28 cellular contexts compared by ENCODE assay signal in genomic region chr18:10403675-10404074, GRCh38. TPM values are rescaled to one million over a fixed set of nuclear protein-coding genes. Genes with fewer than 3 reads are reported as not detected.
DNase-seq lines count a peak whose midpoint lies in the region; ATAC-seq, FAIRE-seq and TF ChIP-seq lines count a peak whose summit lies in the region.
"Had no signal": no experiment of that assay in that cellular context is flagged by ENCODE, and none has a peak within 500 bp of the region (broad histone marks: within the 10 kb centered on the region; RNA-seq: fewer than 3 reads in every experiment).

No MANE protein-coding gene starts in this region.

- no peaks in the 10 kb centered on the region for H3K9me3 ChIP-seq in left lung
- H3K9me3 ChIP-seq: BLaER1 treated with 17β-estradiol and CSF1 and Interleukin-3, amounts not matched to agents 10 nM and 100 nM had no signal

- no peaks in the 10 kb centered on the region for H3K9me3 Mint-ChIP-seq in GM23338
- H3K9me3 Mint-ChIP-seq: H9; stimulated activated naive CD8-positive, alpha-beta T cell treated with anti-CD3 and anti-CD28 coated beads, Interleukin-15, amount 100 ng/mL, for 72 hours; type B pancreatic cell had no signal

- TF ChIP-seq CTCF in GM23338 (conservative IDR thresholded peaks at IDR 0.05; ENCODE audit: low read depth in 2 of 2): no peak
- TF ChIP-seq CTCF in left lung (IDR thresholded peaks at IDR 0.05): no peak

- TF ChIP-seq POLR2A in H54 (IDR thresholded peaks at IDR 0.05; ENCODE audit: low read depth, low read length): no peak

- peaks cover 14% of the 10 kb centered on the region for H3K27me3 Mint-ChIP-seq in GM23338 (ENCODE audit: insufficient read depth, low read depth, poor library complexity)
- H3K27me3 Mint-ChIP-seq: type B pancreatic cell had no signal

- H3K9me2 ChIP-seq in GM23338 (ENCODE audit: insufficient read depth): no peaks in the 10 kb centered on the region

- no peaks in the 10 kb centered on the region for H3K36me3 ChIP-seq in GM23338 (ENCODE audit: insufficient read depth)
- H3K36me3 ChIP-seq in left lung: no peaks in the 10 kb centered on the region
- H3K36me3 ChIP-seq: BLaER1 treated with 17β-estradiol and CSF1 and Interleukin-3, amounts not matched to agents 10 nM and 100 nM had no signal

- H3K4me1 ChIP-seq in GM23338 (ENCODE audit: insufficient read depth) (peaks cover 4% of the 10 kb centered on the region), left lung (peaks cover 3 to 20% of the 10 kb centered on the region in 2 donors)

- FAIRE-seq in H54 (lab: Jason Lieb, UNC): no peak
- FAIRE-seq: astrocyte, D721Med, endometrium had no signal

- no peaks in the 10 kb centered on the region for H3K36me3 Mint-ChIP-seq in GM23338 (ENCODE audit: low read depth)
- H3K36me3 Mint-ChIP-seq: type B pancreatic cell had no signal

- peaks cover 41% of the 10 kb centered on the region for H3K4me1 Mint-ChIP-seq in GM23338
- H3K4me1 Mint-ChIP-seq: activated CD4-positive, alpha-beta T cell treated with anti-CD3 and anti-CD28 coated beads for 36 hours; stimulated activated naive CD8-positive, alpha-beta T cell treated with anti-CD3 and anti-CD28 coated beads, Interleukin-15, amount 100 ng/mL, for 72 hours had no signal

- intact Hi-C loops in left lung (cut with DNase I): no loop called here

- ATAC-seq in GM23338 (no peak), left lung (peak; percentile 22), HG03439 (IDR thresholded peaks at IDR 0.05; ENCODE audit: unreplicated experiment) (no peak), GM19324 (IDR thresholded peaks at IDR 0.05; ENCODE audit: low FRiP score, unreplicated experiment) (no peak), GM18861 (IDR thresholded peaks at IDR 0.05; ENCODE audit: unreplicated experiment) (no peak)
- ATAC-seq: activated CD4-positive, alpha-beta T cell treated with anti-CD3 and anti-CD28 coated beads for 36 hours; left lobe of liver; stimulated activated naive CD8-positive, alpha-beta T cell treated with anti-CD3 and anti-CD28 coated beads, Interleukin-15, amount 100 ng/mL, for 72 hours had no signal

- H3K27me3 ChIP-seq in GM23338 (ENCODE audit: insufficient read depth) (no peaks in the 10 kb centered on the region), left lung (no peaks in the 10 kb centered on the region)
- H3K27me3 ChIP-seq: BLaER1 treated with 17β-estradiol and CSF1 and Interleukin-3, amounts not matched to agents 10 nM and 100 nM had no signal

- H3K4me3 ChIP-seq in GM23338 (no peak overlapping the region), left lung (no peak overlapping the region)
- H3K4me3 ChIP-seq: BLaER1 treated with 17β-estradiol and CSF1 and Interleukin-3, amounts not matched to agents 10 nM and 100 nM had no signal

- H4K20me1 ChIP-seq in GM23338 (replicated peaks; ENCODE audit: insufficient read depth): no peaks in the 10 kb centered on the region
- H4K20me1 ChIP-seq: BLaER1 treated with 17β-estradiol and CSF1 and Interleukin-3, amounts not matched to agents 10 nM and 100 nM had no signal

- no peak overlapping the region for H3K4me3 Mint-ChIP-seq in GM23338
- H3K4me3 Mint-ChIP-seq: activated CD4-positive, alpha-beta T cell treated with anti-CD3 and anti-CD28 coated beads for 36 hours; H9; stimulated activated naive CD8-positive, alpha-beta T cell treated with anti-CD3 and anti-CD28 coated beads, Interleukin-15, amount 100 ng/mL, for 72 hours; type B pancreatic cell had no signal

- no peak for DNase-seq in GM23338 (ENCODE audit: low spot score)
- peak in 14 of 61 donors; percentile 8 to 37 (median 24) for DNase-seq in caudate nucleus (lab: John Stamatoyannopoulos, UW)
- no peak for DNase-seq in left lung
- peak; percentile 23 for DNase-seq in putamen (ENCODE audit: low spot score)
- DNase-seq in H54 (ENCODE audit: insufficient read length, low spot score): no peak
- DNase-seq: ACHN; activated CD4-positive, alpha-beta T cell treated with anti-CD3 and anti-CD28 coated beads for 36 hours; activated naive CD4-positive, alpha-beta T cell treated with anti-CD3 and anti-CD28 coated beads, Interleukin-2, amount 50 U/mL, for 16 hours; activated T-cell treated with anti-CD3 and anti-CD28 coated beads, Interleukin-2, amount 50 U/mL, for 48 hours; H9; NCI-H1105; NCI-H2029; NCI-H226; NCI-H774; occipital lobe; OCI-M1; stimulated activated naive CD8-positive, alpha-beta T cell treated with anti-CD3 and anti-CD28 coated beads, Interleukin-15, amount 100 ng/mL, for 72 hours had no signal

- no peak overlapping the region for H3K27ac Mint-ChIP-seq in GM23338
- H3K27ac Mint-ChIP-seq: activated CD4-positive, alpha-beta T cell treated with anti-CD3 and anti-CD28 coated beads for 36 hours; H9; stimulated activated naive CD8-positive, alpha-beta T cell treated with anti-CD3 and anti-CD28 coated beads, Interleukin-15, amount 100 ng/mL, for 72 hours; type B pancreatic cell had no signal

- H3F3A ChIP-seq in GM23338 (replicated peaks; ENCODE audit: low read depth): no peaks in the 10 kb centered on the region

- H2AFZ ChIP-seq in GM23338: peak overlapping the region; percentile 47; the same call in 1 of the 2 replicates

- H3K27ac ChIP-seq in GM23338 (ENCODE audit: low read depth) (no peak overlapping the region), caudate nucleus (ENCODE audit: low read depth, low read length) (peak overlapping the region; percentile 65), left lung (no peak overlapping the region)
- H3K27ac ChIP-seq: BLaER1 treated with 17β-estradiol and CSF1 and Interleukin-3, amounts not matched to agents 10 nM and 100 nM; HL-60 had no signal

- H3K79me2 ChIP-seq in GM23338 (replicated peaks; ENCODE audit: insufficient read depth): no peaks in the 10 kb centered on the region

- H3K4me2 ChIP-seq in GM23338: no peak overlapping the region
- H3K4me2 ChIP-seq: BLaER1 treated with 17β-estradiol and CSF1 and Interleukin-3, amounts not matched to agents 10 nM and 100 nM had no signal

TF ChIP-seq in GM23338, 12 proteins besides CTCF, POLR2A, EP300 and RAD21 (continues in another document):
- TF ChIP-seq REST (IDR thresholded peaks at IDR 0.05; ENCODE audit: unreplicated experiment): no peak
- TF ChIP-seq EZH2 (IDR thresholded peaks at IDR 0.05; ENCODE audit: low read depth, unreplicated experiment): no peak
- TF ChIP-seq ZNF114 (CRISPR knock-in tag; IDR thresholded peaks at IDR 0.05): no peak
- no peak for TF ChIP-seq STAT1 (IDR thresholded peaks at IDR 0.05; ENCODE audit: unreplicated experiment)
- no peak for TF ChIP-seq POLR2AphosphoS5 (IDR thresholded peaks at IDR 0.05; ENCODE audit: low read depth)
- TF ChIP-seq CREB1 (CRISPR knock-in tag; IDR thresholded peaks at IDR 0.05; ENCODE audit: low read depth): no peak
- no peak for TF ChIP-seq ZNF331 (CRISPR knock-in tag; IDR thresholded peaks at IDR 0.05; ENCODE audit: low read depth)
- no peak for TF ChIP-seq NANOG (IDR thresholded peaks at IDR 0.05; ENCODE audit: borderline replicate concordance)
- TF ChIP-seq EZH2phosphoT487 (IDR thresholded peaks at IDR 0.05; ENCODE audit: unreplicated experiment): no peak
- no peak for TF ChIP-seq ETS1 (IDR thresholded peaks at IDR 0.05)
- TF ChIP-seq JUNB (IDR thresholded peaks at IDR 0.05; ENCODE audit: unreplicated experiment): no peak

RNA-seq across cellular contexts. Expression of gene APCDD1, which starts 50.8 kb away (rescaled TPM):
- total RNA-seq in GM23338 (2014; rRNA removed; shearing (Covaris generic)): 0.97 and 1.0 TPM in 2 replicates
- 0.31 and 0.61 TPM in 2 replicates for polyA plus RNA-seq in GM23338 (2016; fragmentation: Nextera tagmentation; extraction: Ambion mirVana)
- 10 to 100 TPM; 27.6 to 49.0 TPM for total RNA-seq in left lung
- total RNA-seq: activated CD4-positive, alpha-beta T cell treated with anti-CD3 and anti-CD28 coated beads for 36 hours; activated CD8-positive, alpha-beta memory T cell treated with anti-CD3 and anti-CD28 coated beads for 36 hours had no signal

Comparison
In these comparisons a context has a peak if more than half of its experiments do, and no peak if none do; other contexts are left out.
1. RNA of gene APCDD1, which starts 50.8 kb away (total RNA-seq): 27.6 to 49.0 TPM in left lung; 0.97 to 1.0 TPM in GM23338; every median in the first group is over 10 times any median in the second.